In genomic region chr16:52546291-52546941, GRCh38 we compare ENCODE assay signal across 11 cellular contexts. TPM values are rescaled to one million over a fixed set of nuclear protein-coding genes. Genes with fewer than 3 reads are reported as not detected.
DNase-seq lines count a peak whose midpoint lies in the region; ATAC-seq and TF ChIP-seq lines count a peak whose summit lies in the region.
"Had no signal": no experiment of that assay in that cellular context is flagged by ENCODE, and none has a peak within 500 bp of the region (broad histone marks: within the 10 kb centered on the region; RNA-seq: fewer than 3 reads in every experiment).

No MANE protein-coding gene starts in this region.

- no peak for TF ChIP-seq EP300 in SK-N-SH (IDR thresholded peaks at IDR 0.05; ENCODE audit: borderline replicate concordance in 1 of 2, low read depth in 1 of 2, low read length in 1 of 2)

- CTCF ChIA-PET in SK-N-SH (lab: Yijun Ruan, JAX): interaction anchor here (0.7 kb wide), 1 partner anchor 451 kb away, joined by 3 read pairs; no protein-coding TSS in a partner anchor
- CTCF ChIA-PET in PC-9 (lab: Charles Lee): no interaction called here

- H3F3A ChIP-seq in SK-N-SH (replicated peaks; ENCODE audit: insufficient read depth) (no peaks in the 10 kb centered on the region), PC-9 (ENCODE audit: insufficient read depth, low read depth) (no peaks in the 10 kb centered on the region)

- no peak for TF ChIP-seq RAD21 in SK-N-SH (IDR thresholded peaks at IDR 0.05; ENCODE audit: low read length)

- TF ChIP-seq CTCF in SK-N-SH (IDR thresholded peaks at IDR 0.05) (no peak), upper lobe of right lung (IDR thresholded peaks at IDR 0.05) (no peak), PC-9 (conservative IDR thresholded peaks at IDR 0.05) (no peak)

- 4% methylated on average over 40 of the region's 66 CpGs for WGBS in SK-N-SH (ENCODE audit: low lambda C conversion rate)

- no peaks in the 10 kb centered on the region for H3K36me3 ChIP-seq in SK-N-SH (replicated peaks in 1 of 2; ENCODE audit: control insufficient read depth in 1 of 2, insufficient read depth in 2 of 2, low read length in 1 of 2)
- no peaks in the 10 kb centered on the region for H3K36me3 ChIP-seq in endocrine pancreas (ENCODE audit: control insufficient read depth, insufficient read depth, low read length)
- H3K36me3 ChIP-seq in mucosa of rectum (ENCODE audit: control insufficient read depth in 2 of 2, insufficient read depth in 2 of 2, low read length in 2 of 2): no peaks in the 10 kb centered on the region
- no peaks in the 10 kb centered on the region for H3K36me3 ChIP-seq in upper lobe of right lung
- H3K36me3 ChIP-seq in PC-9 (ENCODE audit: low read depth): no peaks in the 10 kb centered on the region

- ATAC-seq in SK-N-SH treated with all-trans-retinoic acid at 6 μM for 48 hours (no peak), upper lobe of right lung (peak; percentile 45), GM21723 (IDR thresholded peaks at IDR 0.05; ENCODE audit: unreplicated experiment) (no peak)
- ATAC-seq: natural killer cell had no signal

- POLR2A ChIA-PET in SK-N-SH (lab: Yijun Ruan, JAX) (no interaction called here), PC-9 (lab: Charles Lee; ENCODE audit: unreplicated experiment) (no interaction called here)

- H3K79me2 ChIP-seq in SK-N-SH (ENCODE audit: insufficient read depth) (no peaks in the 10 kb centered on the region), PC-9 (ENCODE audit: low read depth) (no peaks in the 10 kb centered on the region)

- H3K9me2 ChIP-seq in SK-N-SH (no peaks in the 10 kb centered on the region), PC-9 (ENCODE audit: insufficient read depth) (no peaks in the 10 kb centered on the region)

- H3K9me3 ChIP-seq in SK-N-SH (no peaks in the 10 kb centered on the region), endocrine pancreas (ENCODE audit: control insufficient read depth, low read length) (no peaks in the 10 kb centered on the region), mucosa of rectum (ENCODE audit: control insufficient read depth in 2 of 2, low read length in 2 of 2) (no peaks in the 10 kb centered on the region), upper lobe of right lung (no peaks in the 10 kb centered on the region), PC-9 (ENCODE audit: insufficient read depth, low read depth) (no peaks in the 10 kb centered on the region)

- no peaks in the 10 kb centered on the region for H4K20me1 ChIP-seq in SK-N-SH (ENCODE audit: insufficient read depth)
- H4K20me1 ChIP-seq in PC-9 (ENCODE audit: insufficient read depth): no peaks in the 10 kb centered on the region

- H3K4me3 ChIP-seq in SK-N-SH (ENCODE audit: low read depth in 2 of 2, low read length in 1 of 2) (no peak overlapping the region), endocrine pancreas (ENCODE audit: control insufficient read depth, insufficient read depth, low read length) (no peak overlapping the region), mucosa of rectum (ENCODE audit: low read length in 2 of 2) (peak overlapping the region; percentile 82 to 91), upper lobe of right lung (peak overlapping the region; percentile 39), PC-9 (no peak overlapping the region)

- H3K4me2 ChIP-seq in SK-N-SH: peak overlapping the region; percentile 28; the same call in 1 of the 2 replicates
- H3K4me2 ChIP-seq in PC-9: no peak overlapping the region

- H3K4me1 ChIP-seq in SK-N-SH (ENCODE audit: control insufficient read depth in 1 of 2, insufficient read depth in 2 of 2, low read depth in 1 of 2, low read length in 1 of 2) (no peaks in the 10 kb centered on the region), endocrine pancreas (ENCODE audit: control insufficient read depth, insufficient read depth, low read length) (peaks cover 24% of the 10 kb centered on the region), mucosa of rectum (ENCODE audit: control insufficient read depth in 2 of 2, insufficient read depth in 2 of 2, low read length in 2 of 2) (peaks cover 5 to 18% of the 10 kb centered on the region in 2 donors), upper lobe of right lung (no peaks in the 10 kb centered on the region), PC-9 (replicated peaks; ENCODE audit: insufficient read depth) (no peaks in the 10 kb centered on the region)

- H3K9ac ChIP-seq in SK-N-SH (no peak overlapping the region), endocrine pancreas (ENCODE audit: control insufficient read depth, insufficient read depth, low read length) (peak overlapping the region; percentile 94), mucosa of rectum (ENCODE audit: low read depth in 1 of 2, low read length in 2 of 2) (peak overlapping the region; percentile 70 to 90)

- no TSS peak for BruUV-seq in PC-9 (replicated peaks; lab: Mats Ljungman, UMichigan)

- H3K27ac ChIP-seq in SK-N-SH (ENCODE audit: low read depth in 2 of 2, low read length in 1 of 2): no peak overlapping the region
- H3K27ac ChIP-seq in mucosa of rectum (ENCODE audit: low read depth in 2 of 2, low read length in 2 of 2): peak overlapping the region; percentile 71 to 85
- no peak overlapping the region for H3K27ac ChIP-seq in upper lobe of right lung
- H3K27ac ChIP-seq in PC-9: no peak overlapping the region

- H2AFZ ChIP-seq in SK-N-SH (ENCODE audit: low read depth): no peak overlapping the region
- H2AFZ ChIP-seq in PC-9: no peak overlapping the region

- DNase-seq in SK-N-SH (peak; percentile 48), upper lobe of right lung (no peak), midbrain (lab: John Stamatoyannopoulos, UW) (no peak), PC-9 (no peak)
- DNase-seq: activated naive CD4-positive, alpha-beta T cell; natural killer cell; NCI-H524 treated with DMSO at 0.1 percent for 48 hours had no signal

- intact Hi-C loops in upper lobe of right lung (cut with DNase I) (no loop called here), PC-9 (cut with micrococcal nuclease; ENCODE audit: unreplicated experiment) (no loop called here)

- peaks cover 18% of the 10 kb centered on the region; the same call in 1 of the 2 replicates for H3K27me3 ChIP-seq in SK-N-SH (ENCODE audit: insufficient read depth)
- H3K27me3 ChIP-seq in endocrine pancreas (ENCODE audit: control insufficient read depth, insufficient read depth, low read length): no peaks in the 10 kb centered on the region
- no peaks in the 10 kb centered on the region for H3K27me3 ChIP-seq in mucosa of rectum (ENCODE audit: control insufficient read depth in 2 of 2, insufficient read depth in 2 of 2, low read length in 2 of 2)
- peaks cover 62% of the 10 kb centered on the region for H3K27me3 ChIP-seq in upper lobe of right lung
- H3K27me3 ChIP-seq in PC-9 (ENCODE audit: insufficient read depth, low read depth): no peaks in the 10 kb centered on the region

TF ChIP-seq in SK-N-SH, 30 proteins besides CTCF, POLR2A, EP300 and RAD21 (continues in another document):
- no peak for TF ChIP-seq MAX (IDR thresholded peaks at IDR 0.05; ENCODE audit: low read depth)
- TF ChIP-seq RCOR1 (IDR thresholded peaks at IDR 0.05; ENCODE audit: low read length): no peak
- no peak for TF ChIP-seq USF1 (IDR thresholded peaks at IDR 0.05; ENCODE audit: borderline replicate concordance, low read depth)
- no peak for TF ChIP-seq EZH2phosphoT487 (IDR thresholded peaks at IDR 0.05; ENCODE audit: borderline replicate concordance, low read depth)
- TF ChIP-seq ELF1 (IDR thresholded peaks at IDR 0.05): no peak

TF ChIP-seq in SK-N-SH treated with all-trans-retinoic acid at 6 μM for 48 hours, 23 proteins besides CTCF, POLR2A, EP300 and RAD21:
- TF ChIP-seq ZNF70 (CRISPR knock-in tag; IDR thresholded peaks at IDR 0.05) (no peak), RARB (CRISPR knock-in tag; IDR thresholded peaks at IDR 0.05) (no peak), ZFP30 (CRISPR knock-in tag; IDR thresholded peaks at IDR 0.05) (no peak), TSHZ2 (CRISPR knock-in tag; IDR thresholded peaks at IDR 0.05) (no peak), CSDC2 (CRISPR knock-in tag; IDR thresholded peaks at IDR 0.05) (no peak), PATZ1 (CRISPR knock-in tag; IDR thresholded peaks at IDR 0.05; ENCODE audit: borderline replicate concordance) (no peak)

RNA-seq across cellular contexts. Expression of gene TOX3, which starts 0.5 kb away (rescaled TPM):
- polyA plus RNA-seq in SK-N-SH (2012; rRNA removed): not detected in 2 replicates
- not detected in 2 replicates for polyA plus RNA-seq in SK-N-SH (2012; cell fraction: cytosol; rRNA removed)
- not detected in 2 replicates for polyA plus RNA-seq in SK-N-SH (2012; cell fraction: nucleus; rRNA removed)
- total RNA-seq in upper lobe of right lung (3.7 TPM), PC-9 (2021) (not detected in 2 replicates)
- total RNA-seq: natural killer cell had no signal

Comparison
In these comparisons a context has a peak if more than half of its experiments do, and no peak if none do; other contexts are left out.
1. H3K27ac ChIP-seq: peak in mucosa of rectum (2 of 2); none in SK-N-SH (0 of 2), upper lobe of right lung (single experiment) and PC-9 (single experiment).
2. H3K4me3 ChIP-seq: peak in mucosa of rectum (2 of 2) and upper lobe of right lung (single experiment); none in SK-N-SH (0 of 2), endocrine pancreas (single experiment) and PC-9 (single experiment).